In genomic region chr1:153422450-153423068, GRCh38 we compare ENCODE assay signal across 8 cellular contexts. TPM values are rescaled to one million over a fixed set of nuclear protein-coding genes. Genes with fewer than 3 reads are reported as not detected.
DNase-seq lines count a peak whose midpoint lies in the region; ATAC-seq and TF ChIP-seq lines count a peak whose summit lies in the region.

No MANE protein-coding gene starts in this region.

- CTCF ChIA-PET in CD8-positive, alpha-beta T cell (lab: Charles Lee) = no interaction called here

- H3K27me3 ChIP-seq in CD8-positive, alpha-beta T cell (ENCODE audit: insufficient read depth, low read length) = no peaks in the 10 kb centered on the region

- no peaks in the 10 kb centered on the region for H3K36me3 Mint-ChIP-seq in CD8-positive, alpha-beta T cell
- no peaks in the 10 kb centered on the region for H3K36me3 Mint-ChIP-seq in activated CD4-positive, alpha-beta T cell treated with anti-CD3 and anti-CD28 coated beads, Interleukin-2, amount 10 ng/mL, durations not matched to agents 24 days and 14 days (ENCODE audit: low read depth)

- no peaks in the 10 kb centered on the region for H3K9me3 ChIP-seq in CD8-positive, alpha-beta T cell (ENCODE audit: low read length)

- intact Hi-C loops in CD8-positive, alpha-beta T cell (cut with DNase I, micrococcal nuclease) = no loop called here
- intact Hi-C loops in activated CD4-positive, alpha-beta T cell treated with anti-CD3 and anti-CD28 coated beads, Interleukin-2, amount 10 ng/mL, durations not matched to agents 24 days and 14 days (cut with micrococcal nuclease) = no loop called here

- no peaks in the 10 kb centered on the region for H3K4me1 ChIP-seq in CD8-positive, alpha-beta T cell (ENCODE audit: insufficient read depth, low read length)

- no peaks in the 10 kb centered on the region for H3K4me1 Mint-ChIP-seq in CD8-positive, alpha-beta T cell (ENCODE audit: low read depth)
- no peaks in the 10 kb centered on the region for H3K4me1 Mint-ChIP-seq in activated CD4-positive, alpha-beta T cell treated with anti-CD3 and anti-CD28 coated beads, Interleukin-2, amount 10 ng/mL, durations not matched to agents 24 days and 14 days

- H3K27ac ChIP-seq in CD8-positive, alpha-beta T cell (ENCODE audit: low read depth, low read length) = no peak overlapping the region

- peaks cover 55% of the 10 kb centered on the region for H3K27me3 Mint-ChIP-seq in CD8-positive, alpha-beta T cell (ENCODE audit: low read depth)
- H3K27me3 Mint-ChIP-seq in activated CD4-positive, alpha-beta T cell treated with anti-CD3 and anti-CD28 coated beads, Interleukin-2, amount 10 ng/mL, durations not matched to agents 24 days and 14 days = peaks cover 13% of the 10 kb centered on the region

- H3K36me3 ChIP-seq in CD8-positive, alpha-beta T cell (ENCODE audit: insufficient read depth, low read length) = no peaks in the 10 kb centered on the region

- peak; percentile 38 for ATAC-seq in CD8-positive, alpha-beta T cell
- ATAC-seq in GM18873 (IDR thresholded peaks at IDR 0.05; ENCODE audit: low FRiP score, unreplicated experiment) (no peak), GM21723 (IDR thresholded peaks at IDR 0.05; ENCODE audit: unreplicated experiment) (no peak)

- no peak for TF ChIP-seq CTCF in CD8-positive, alpha-beta T cell (IDR thresholded peaks at IDR 0.05)

- peaks cover 2% of the 10 kb centered on the region for H3K9me3 Mint-ChIP-seq in CD8-positive, alpha-beta T cell
- no peaks in the 10 kb centered on the region for H3K9me3 Mint-ChIP-seq in activated CD4-positive, alpha-beta T cell treated with anti-CD3 and anti-CD28 coated beads, Interleukin-2, amount 10 ng/mL, durations not matched to agents 24 days and 14 days

- peak; percentile 35 to 78 (median 65) for DNase-seq in CD8-positive, alpha-beta T cell
- DNase-seq in M059J (ENCODE audit: low read depth) (peak; percentile 59), midbrain (lab: John Stamatoyannopoulos, UW) (peak; percentile 51)
- peak; percentile 92 for DNase-seq in activated CD4-positive, alpha-beta T cell treated with anti-CD3 and anti-CD28 coated beads, Interleukin-2, amount 10 ng/mL, durations not matched to agents 24 days and 14 days
- peak; percentile 20 for DNase-seq in effector CD8-positive, alpha-beta T cell (lab: John Stamatoyannopoulos, UW)
- peak; percentile 85 for DNase-seq in stimulated activated CD8-positive, alpha-beta memory T cell treated with anti-CD3 and anti-CD28 coated beads, Interleukin-4, amount 100 ng/mL, for 48 hours

- POLR2A ChIA-PET in CD8-positive, alpha-beta T cell (lab: Charles Lee) = no interaction called here

- no peak overlapping the region for H3K27ac Mint-ChIP-seq in CD8-positive, alpha-beta T cell
- H3K27ac Mint-ChIP-seq in activated CD4-positive, alpha-beta T cell treated with anti-CD3 and anti-CD28 coated beads, Interleukin-2, amount 10 ng/mL, durations not matched to agents 24 days and 14 days = no peak overlapping the region

- no peak overlapping the region for H3K4me3 ChIP-seq in CD8-positive, alpha-beta T cell (ENCODE audit: low read depth, low read length)

- H3K4me3 Mint-ChIP-seq in CD8-positive, alpha-beta T cell = no peak overlapping the region
- H3K4me3 Mint-ChIP-seq in activated CD4-positive, alpha-beta T cell treated with anti-CD3 and anti-CD28 coated beads, Interleukin-2, amount 10 ng/mL, durations not matched to agents 24 days and 14 days = no peak overlapping the region

RNA-seq across cellular contexts. Expression of gene S100A7A, which starts 6.2 kb away (rescaled TPM):
- total RNA-seq in CD8-positive, alpha-beta T cell = not detected
- total RNA-seq in M059J (2014; rRNA removed; shearing (Covaris generic)) = not detected in 2 replicates
- not detected in 2 replicates for total RNA-seq in activated CD4-positive, alpha-beta T cell treated with anti-CD3 and anti-CD28 coated beads, Interleukin-2, amount 10 ng/mL, durations not matched to agents 24 days and 14 days

RNA-seq across cellular contexts. Expression of gene S100A8, which starts 31.7 kb away (rescaled TPM):
- 1 to 10 TPM in 1 of 2 experiments, not detected in 1; 1.6 TPM for total RNA-seq in CD8-positive, alpha-beta T cell
- total RNA-seq in M059J (2014; rRNA removed; shearing (Covaris generic)) = 0.15 TPM in 1 of 2 replicates, not detected in the other
- not detected in 2 replicates for total RNA-seq in activated CD4-positive, alpha-beta T cell treated with anti-CD3 and anti-CD28 coated beads, Interleukin-2, amount 10 ng/mL, durations not matched to agents 24 days and 14 days

RNA-seq across cellular contexts. Expression of gene S100A7, which starts 37.9 kb away (rescaled TPM):
- total RNA-seq in CD8-positive, alpha-beta T cell = not detected
- total RNA-seq in M059J (2014; rRNA removed; shearing (Covaris generic)) = not detected in 2 replicates
- not detected in 2 replicates for total RNA-seq in activated CD4-positive, alpha-beta T cell treated with anti-CD3 and anti-CD28 coated beads, Interleukin-2, amount 10 ng/mL, durations not matched to agents 24 days and 14 days

RNA-seq across cellular contexts. Expression of gene S100A12, which starts 47.1 kb away (rescaled TPM):
- not detected for total RNA-seq in CD8-positive, alpha-beta T cell
- not detected in 2 replicates for total RNA-seq in M059J (2014; rRNA removed; shearing (Covaris generic))
- total RNA-seq in activated CD4-positive, alpha-beta T cell treated with anti-CD3 and anti-CD28 coated beads, Interleukin-2, amount 10 ng/mL, durations not matched to agents 24 days and 14 days = not detected in 2 replicates

Comparison
In these comparisons a context has a peak if more than half of its experiments do, and no peak if none do; other contexts are left out.
1. DNase-seq: peak in every context shown above with its lines; median percentile 92 in activated CD4-positive, alpha-beta T cell treated with anti-CD3 and anti-CD28 coated beads, Interleukin-2, amount 10 ng/mL, durations not matched to agents 24 days and 14 days; 85 in stimulated activated CD8-positive, alpha-beta memory T cell treated with anti-CD3 and anti-CD28 coated beads, Interleukin-4, amount 100 ng/mL, for 48 hours; 65 in CD8-positive, alpha-beta T cell; 59 in M059J; 51 in midbrain; 20 in effector CD8-positive, alpha-beta T cell.